Comparison of ENCODE assay signal across 1 cellular context in the genomic region with DNA sequence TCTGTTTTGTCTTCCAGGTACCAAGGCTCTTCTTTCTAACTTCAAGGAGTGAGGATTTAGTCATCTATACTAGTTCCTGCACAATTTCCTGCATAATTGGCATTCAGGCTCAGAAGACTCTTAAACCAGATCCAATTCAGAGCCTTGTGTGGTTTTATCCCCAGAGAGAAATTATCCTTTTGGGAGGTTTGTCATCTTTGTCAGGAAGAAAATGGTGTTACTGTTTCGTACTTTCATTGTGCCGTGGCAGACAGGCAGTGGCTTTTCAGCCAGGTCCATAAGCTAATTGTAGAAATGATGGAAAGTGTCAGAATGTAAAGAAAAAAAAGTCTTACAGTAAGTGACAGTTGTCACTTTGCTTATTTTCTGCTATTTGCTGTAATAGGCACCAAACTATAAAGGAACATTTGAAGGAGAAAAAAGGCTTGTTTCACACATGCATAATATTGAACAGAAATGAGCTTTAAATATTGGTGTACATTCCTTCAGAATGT.
TF ChIP-seq lines count a peak whose summit lies in the region.

No MANE protein-coding gene starts in this region.

TF ChIP-seq in GM23338, 12 proteins besides CTCF, POLR2A, EP300 and RAD21 (continued from another document):
- TF ChIP-seq, protein P1, sequence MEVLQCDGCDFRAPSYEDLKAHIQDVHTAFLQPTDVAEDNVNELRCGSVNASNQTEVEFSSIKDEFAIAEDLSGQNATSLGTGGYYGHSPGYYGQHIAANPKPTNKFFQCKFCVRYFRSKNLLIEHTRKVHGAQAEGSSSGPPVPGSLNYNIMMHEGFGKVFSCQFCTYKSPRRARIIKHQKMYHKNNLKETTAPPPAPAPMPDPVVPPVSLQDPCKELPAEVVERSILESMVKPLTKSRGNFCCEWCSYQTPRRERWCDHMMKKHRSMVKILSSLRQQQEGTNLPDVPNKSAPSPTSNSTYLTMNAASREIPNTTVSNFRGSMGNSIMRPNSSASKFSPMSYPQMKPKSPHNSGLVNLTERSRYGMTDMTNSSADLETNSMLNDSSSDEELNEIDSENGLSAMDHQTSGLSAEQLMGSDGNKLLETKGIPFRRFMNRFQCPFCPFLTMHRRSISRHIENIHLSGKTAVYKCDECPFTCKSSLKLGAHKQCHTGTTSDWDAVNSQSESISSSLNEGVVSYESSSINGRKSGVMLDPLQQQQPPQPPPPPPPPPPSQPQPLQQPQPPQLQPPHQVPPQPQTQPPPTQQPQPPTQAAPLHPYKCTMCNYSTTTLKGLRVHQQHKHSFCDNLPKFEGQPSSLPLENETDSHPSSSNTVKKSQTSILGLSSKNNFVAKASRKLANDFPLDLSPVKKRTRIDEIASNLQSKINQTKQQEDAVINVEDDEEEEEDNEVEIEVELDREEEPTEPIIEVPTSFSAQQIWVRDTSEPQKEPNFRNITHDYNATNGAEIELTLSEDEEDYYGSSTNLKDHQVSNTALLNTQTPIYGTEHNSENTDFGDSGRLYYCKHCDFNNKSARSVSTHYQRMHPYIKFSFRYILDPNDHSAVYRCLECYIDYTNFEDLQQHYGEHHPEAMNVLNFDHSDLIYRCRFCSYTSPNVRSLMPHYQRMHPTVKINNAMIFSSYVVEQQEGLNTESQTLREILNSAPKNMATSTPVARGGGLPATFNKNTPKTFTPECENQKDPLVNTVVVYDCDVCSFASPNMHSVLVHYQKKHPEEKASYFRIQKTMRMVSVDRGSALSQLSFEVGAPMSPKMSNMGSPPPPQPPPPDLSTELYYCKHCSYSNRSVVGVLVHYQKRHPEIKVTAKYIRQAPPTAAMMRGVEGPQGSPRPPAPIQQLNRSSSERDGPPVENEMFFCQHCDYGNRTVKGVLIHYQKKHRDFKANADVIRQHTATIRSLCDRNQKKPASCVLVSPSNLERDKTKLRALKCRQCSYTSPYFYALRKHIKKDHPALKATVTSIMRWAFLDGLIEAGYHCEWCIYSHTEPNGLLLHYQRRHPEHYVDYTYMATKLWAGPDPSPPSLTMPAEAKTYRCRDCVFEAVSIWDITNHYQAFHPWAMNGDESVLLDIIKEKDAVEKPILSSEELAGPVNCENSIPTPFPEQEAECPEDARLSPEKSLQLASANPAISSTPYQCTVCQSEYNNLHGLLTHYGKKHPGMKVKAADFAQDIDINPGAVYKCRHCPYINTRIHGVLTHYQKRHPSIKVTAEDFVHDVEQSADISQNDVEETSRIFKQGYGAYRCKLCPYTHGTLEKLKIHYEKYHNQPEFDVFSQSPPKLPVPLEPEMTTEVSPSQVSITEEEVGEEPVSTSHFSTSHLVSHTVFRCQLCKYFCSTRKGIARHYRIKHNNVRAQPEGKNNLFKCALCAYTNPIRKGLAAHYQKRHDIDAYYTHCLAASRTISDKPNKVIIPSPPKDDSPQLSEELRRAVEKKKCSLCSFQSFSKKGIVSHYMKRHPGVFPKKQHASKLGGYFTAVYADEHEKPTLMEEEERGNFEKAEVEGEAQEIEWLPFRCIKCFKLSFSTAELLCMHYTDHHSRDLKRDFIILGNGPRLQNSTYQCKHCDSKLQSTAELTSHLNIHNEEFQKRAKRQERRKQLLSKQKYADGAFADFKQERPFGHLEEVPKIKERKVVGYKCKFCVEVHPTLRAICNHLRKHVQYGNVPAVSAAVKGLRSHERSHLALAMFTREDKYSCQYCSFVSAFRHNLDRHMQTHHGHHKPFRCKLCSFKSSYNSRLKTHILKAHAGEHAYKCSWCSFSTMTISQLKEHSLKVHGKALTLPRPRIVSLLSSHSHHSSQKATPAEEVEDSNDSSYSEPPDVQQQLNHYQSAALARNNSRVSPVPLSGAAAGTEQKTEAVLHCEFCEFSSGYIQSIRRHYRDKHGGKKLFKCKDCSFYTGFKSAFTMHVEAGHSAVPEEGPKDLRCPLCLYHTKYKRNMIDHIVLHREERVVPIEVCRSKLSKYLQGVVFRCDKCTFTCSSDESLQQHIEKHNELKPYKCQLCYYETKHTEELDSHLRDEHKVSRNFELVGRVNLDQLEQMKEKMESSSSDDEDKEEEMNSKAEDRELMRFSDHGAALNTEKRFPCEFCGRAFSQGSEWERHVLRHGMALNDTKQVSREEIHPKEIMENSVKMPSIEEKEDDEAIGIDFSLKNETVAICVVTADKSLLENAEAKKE (CRISPR knock-in tag; IDR thresholded peaks at IDR 0.05), result no peak
- TF ChIP-seq, protein P2, sequence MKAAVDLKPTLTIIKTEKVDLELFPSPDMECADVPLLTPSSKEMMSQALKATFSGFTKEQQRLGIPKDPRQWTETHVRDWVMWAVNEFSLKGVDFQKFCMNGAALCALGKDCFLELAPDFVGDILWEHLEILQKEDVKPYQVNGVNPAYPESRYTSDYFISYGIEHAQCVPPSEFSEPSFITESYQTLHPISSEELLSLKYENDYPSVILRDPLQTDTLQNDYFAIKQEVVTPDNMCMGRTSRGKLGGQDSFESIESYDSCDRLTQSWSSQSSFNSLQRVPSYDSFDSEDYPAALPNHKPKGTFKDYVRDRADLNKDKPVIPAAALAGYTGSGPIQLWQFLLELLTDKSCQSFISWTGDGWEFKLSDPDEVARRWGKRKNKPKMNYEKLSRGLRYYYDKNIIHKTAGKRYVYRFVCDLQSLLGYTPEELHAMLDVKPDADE (IDR thresholded peaks at IDR 0.05), result no peak
- TF ChIP-seq NANOG (IDR thresholded peaks at IDR 0.05; ENCODE audit: borderline replicate concordance) (no peak), STAT1 (IDR thresholded peaks at IDR 0.05; ENCODE audit: unreplicated experiment) (no peak)
